Comparison of ENCODE assay signal across 30 cellular contexts in the genomic region with DNA sequence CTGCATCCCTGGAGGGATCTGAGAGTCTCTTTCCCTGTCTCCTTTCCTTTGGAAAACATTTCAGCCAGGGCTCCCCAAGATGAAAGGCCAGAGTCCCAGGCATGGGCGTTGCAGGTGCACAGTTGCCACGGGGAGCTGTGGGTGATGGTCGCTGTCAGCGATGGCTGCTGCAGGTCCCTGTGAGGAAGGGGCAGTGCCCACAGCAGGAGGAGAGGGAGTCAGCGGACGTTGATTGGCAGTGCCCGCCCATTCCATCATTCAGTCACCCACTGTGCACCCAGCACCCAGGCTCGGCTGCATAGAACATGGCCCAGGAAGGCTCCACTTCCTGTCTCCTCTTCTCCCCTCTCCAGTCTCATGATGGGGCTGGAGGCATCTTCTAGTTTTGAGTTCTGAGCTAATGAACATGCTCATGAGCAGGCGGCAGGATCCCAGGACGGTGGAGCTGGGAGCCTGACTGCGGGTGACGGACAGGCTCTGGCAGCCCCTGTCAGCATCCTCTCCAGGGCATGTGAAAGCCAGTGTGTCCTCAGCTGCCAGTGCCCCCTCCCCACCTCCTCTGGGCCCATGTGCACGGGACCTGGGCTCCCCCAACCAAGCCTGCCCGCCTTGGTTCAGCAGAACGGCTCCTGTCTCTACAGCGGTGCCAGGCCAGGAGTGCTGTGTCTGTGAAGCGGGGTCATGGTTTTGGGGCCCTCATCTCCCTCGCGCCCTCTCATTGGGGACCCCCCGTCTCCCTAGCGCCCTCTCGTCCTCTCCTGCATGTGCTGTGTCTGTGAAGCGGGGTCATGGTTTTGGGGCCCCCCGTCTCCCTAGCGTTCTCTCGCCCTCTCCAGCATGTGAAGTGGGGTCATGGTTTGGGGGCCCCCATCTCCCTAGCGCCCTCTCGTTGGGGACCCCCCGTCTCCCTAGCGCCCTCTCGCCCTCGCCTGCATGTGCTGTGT. TPM values are rescaled to one million over a fixed set of nuclear protein-coding genes. Genes with fewer than 3 reads are reported as not detected.
DNase-seq lines count a peak whose midpoint lies in the region; ATAC-seq, FAIRE-seq and TF ChIP-seq lines count a peak whose summit lies in the region.
"Had no signal": no experiment of that assay in that cellular context is flagged by ENCODE, and none has a peak within 500 bp of the region (broad histone marks: within the 10 kb centered on the region; RNA-seq: fewer than 3 reads in every experiment).

No MANE protein-coding gene starts in this region.

- H2AFZ ChIP-seq in IMR-90 (replicated peaks; ENCODE audit: low read length, poor library complexity) (peak overlapping the region; percentile 28), H1 (ENCODE audit: low read length) (no peak overlapping the region), neuronal stem cell (ENCODE audit: low read length) (no peak overlapping the region)

- H3K4ac ChIP-seq in IMR-90 (ENCODE audit: low read depth, low read length) (peak overlapping the region; percentile 4), H1 (replicated peaks; ENCODE audit: insufficient read length, low read depth, low read length) (no peak overlapping the region), neuronal stem cell (ENCODE audit: low read length) (peak overlapping the region; percentile 84)

- BruUV-seq in Caco-2 (replicated peaks; lab: Mats Ljungman, UMichigan) (no TSS peak), IMR-90 (replicated peaks; lab: Mats Ljungman, UMichigan) (no TSS peak)

- peaks cover 26% of the 10 kb centered on the region for H3K9me1 ChIP-seq in IMR-90 (ENCODE audit: insufficient read depth, low read length)

- TF ChIP-seq POLR2A in IMR-90 (IDR thresholded peaks at IDR 0.05; ENCODE audit: low read depth, low read length), result no peak
- TF ChIP-seq POLR2A in H1 (IDR thresholded peaks at IDR 0.05; ENCODE audit: control extremely low read depth in 1 of 2, low read depth in 2 of 2, low read length in 2 of 2), result no peak

- H3K4me1 ChIP-seq in Caco-2, result peaks cover 67% of the 10 kb centered on the region
- peaks cover 43% of the 10 kb centered on the region for H3K4me1 ChIP-seq in IMR-90 (ENCODE audit: control insufficient read depth, insufficient read depth, low read length)
- peaks cover 0 to 51% (median 41%) of the 10 kb centered on the region in 4 experiments; a peak in 6 of 7 replicates for H3K4me1 ChIP-seq in H1 (replicated peaks in 1 of 4; ENCODE audit: control insufficient read depth in 3 of 4, insufficient read depth in 4 of 4, low read length in 3 of 4)
- peaks cover 19 to 37% of the 10 kb centered on the region in 2 donors for H3K4me1 ChIP-seq in neuronal stem cell (ENCODE audit: control insufficient read depth in 2 of 2, insufficient read depth in 1 of 2, low read depth in 1 of 2, low read length in 2 of 2)
- H3K4me1 ChIP-seq: left lung had no signal

- no peak overlapping the region for H3K27ac ChIP-seq in IMR-90 (ENCODE audit: insufficient read depth, low read length)
- 0 out of 2 replicates have a peak overlapping the region, but pooled peaks have one; percentile 29 for H3K27ac ChIP-seq in H1 (ENCODE audit: low read depth, low read length)
- H3K27ac ChIP-seq in neuronal stem cell (replicated peaks; ENCODE audit: low read length), result no peak overlapping the region
- H3K27ac ChIP-seq: left lung, Peyer's patch, upper lobe of left lung had no signal

- no peak for DNase-seq in Caco-2
- no peak for DNase-seq in IMR-90
- DNase-seq in H1 (ENCODE audit: low read depth in 1 of 2, low spot score in 2 of 2), result no peak
- DNase-seq in neuronal stem cell (ENCODE audit: low spot score), result no peak
- no peak for DNase-seq in mesenteric fat pad (ENCODE audit: low spot score)
- DNase-seq in epidermal melanocyte (ENCODE audit: insufficient read length, low spot score), result no peak
- no peak for DNase-seq in activated CD4-positive, alpha-beta T cell treated with anti-CD3 and anti-CD28 coated beads, Interleukin-2, amount 50 U/mL, for 1 hour
- DNase-seq: activated CD8-positive, alpha-beta T cell treated with anti-CD3 and anti-CD28 coated beads, Interleukin-2, amount 10 ng/mL, durations not matched to agents 7 days and 5 days; amniotic stem cell; CD4-positive, CD25-positive, alpha-beta regulatory T cell; glutamatergic neuron; GOT3; naive B cell; NCI-H1436; NCI-H2081; NCI-H345; Peyer's patch; SHP77 treated with DMSO at 0.1 percent for 48 hours had no signal

- POLR2A ChIA-PET in Caco-2 (lab: Charles Lee) (interaction anchor here (0.8 to 1.5 kb wide), 3 partner anchors 9 to 73 kb away, joined by 4 to 8 read pairs (median 4); no protein-coding TSS in a partner anchor), IMR-90 (lab: Charles Lee; ENCODE audit: unreplicated experiment) (no interaction called here), H1 (lab: Charles Lee; ENCODE audit: partially characterized antibody) (interaction anchor here (1.3 to 2.5 kb wide), 4 partner anchors 13 to 23 kb away, joined by 5 to 13 read pairs (median 8); no protein-coding TSS in a partner anchor)

- in situ Hi-C loops in IMR-90 (cut with MboI; ENCODE audit: low sequenced_read_pairs), result no loop called here

- no peak overlapping the region for H3K56ac ChIP-seq in IMR-90 (ENCODE audit: extremely low read depth, insufficient read depth, low read length)
- no peak overlapping the region for H3K56ac ChIP-seq in H1 (replicated peaks; ENCODE audit: insufficient read length, low read depth, low read length)

- no peaks in the 10 kb centered on the region for H3K23me2 ChIP-seq in H1 (ENCODE audit: low read depth, low read length)

- H3K9ac ChIP-seq in IMR-90 (ENCODE audit: low read depth, low read length) (no peak overlapping the region), H1 (replicated peaks in 1 of 4; ENCODE audit: extremely low read depth in 1 of 4, low read depth in 3 of 4, low read length in 3 of 4) (no peak overlapping the region; a peak in 1 of 7 replicates), neuronal stem cell (ENCODE audit: low read depth, low read length, poor library complexity) (no peak overlapping the region)

- H2BK15ac ChIP-seq in IMR-90 (ENCODE audit: low read depth, low read length) (no peak overlapping the region; the same call in 2 of the 3 replicates), H1 (ENCODE audit: low read length) (no peak overlapping the region), neuronal stem cell (ENCODE audit: low read length) (peak overlapping the region; percentile 35)

- H2BK12ac ChIP-seq in H1 (ENCODE audit: low read depth, low read length), result 0 out of 2 replicates have a peak overlapping the region, but pooled peaks have one; percentile 50
- H2BK12ac ChIP-seq in neuronal stem cell (ENCODE audit: low read length), result peak overlapping the region; percentile 84

- H3K36me3 ChIP-seq in Caco-2 (ENCODE audit: control insufficient read depth, insufficient read depth, low read length) (0 out of 2 replicates have a peak, but pooled peaks cover 1% of the 10 kb centered on the region), IMR-90 (ENCODE audit: control insufficient read depth, insufficient read depth, low read length) (peaks cover 3% of the 10 kb centered on the region; the same call in 1 of the 2 replicates), H1 (ENCODE audit: control insufficient read depth in 2 of 4, insufficient read depth in 4 of 4, low read length in 3 of 4) (0 out of 8 replicates have a peak, but pooled peaks cover 0 to 3% (median 0%) of the 10 kb centered on the region in 4 experiments), neuronal stem cell (replicated peaks in 1 of 2; ENCODE audit: control insufficient read depth in 2 of 2, insufficient read depth in 2 of 2, low read length in 2 of 2) (no peaks in the 10 kb centered on the region)
- H3K36me3 ChIP-seq: breast epithelium, left lung, Peyer's patch, upper lobe of left lung had no signal

- peaks cover 20% of the 10 kb centered on the region for H3K4me1 Mint-ChIP-seq in Caco-2 (ENCODE audit: low read depth, unreplicated experiment)
- H3K4me1 Mint-ChIP-seq: CD4-positive, CD25-positive, alpha-beta regulatory T cell; memory B cell; stimulated activated memory B cell treated with anti-CD40 and anti-IgM and Interleukin-4, amounts not matched to agents 10 μg/mL and 1 μg/mL and 100 μg/mL, for 72 hours had no signal

- no peak overlapping the region; the same call in 1 of the 2 replicates for H3K18ac ChIP-seq in IMR-90 (ENCODE audit: low read depth, low read length)
- H3K18ac ChIP-seq in H1 (ENCODE audit: extremely low read depth, low read length), result peak overlapping the region; percentile 19; the same call in 1 of the 2 replicates
- H3K18ac ChIP-seq in neuronal stem cell (ENCODE audit: low read length), result peak overlapping the region; percentile 93

- H2BK120ac ChIP-seq in IMR-90 (ENCODE audit: low read depth, low read length), result peak overlapping the region; percentile 61; the same call in 1 of the 2 replicates
- no peak overlapping the region for H2BK120ac ChIP-seq in H1 (replicated peaks; ENCODE audit: low read depth, low read length)
- peak overlapping the region; percentile 81 for H2BK120ac ChIP-seq in neuronal stem cell (ENCODE audit: low read depth, low read length)

- no peak for TF ChIP-seq EP300 in H1 (IDR thresholded peaks at IDR 0.05; ENCODE audit: borderline replicate concordance in 1 of 2, low read depth in 2 of 2, low read length in 2 of 2)

- H3K79me2 ChIP-seq in H1 (ENCODE audit: control insufficient read depth in 1 of 2, insufficient read depth in 2 of 2, low read length in 2 of 2), result peaks cover 6 to 93% of the 10 kb centered on the region in 2 experiments; a peak in 3 of 4 replicates

- intact Hi-C loops in Caco-2 (cut with micrococcal nuclease; ENCODE audit: unreplicated experiment), result loop anchor here (10.0 kb wide), 1 partner anchor 45 kb away; no protein-coding TSS in a partner anchor
- intact Hi-C loops in IMR-90 (cut with micrococcal nuclease), result no loop called here

- H3K79me1 ChIP-seq in IMR-90 (ENCODE audit: low read depth in 1 of 2, low read length in 2 of 2), result peaks cover 25 to 88% of the 10 kb centered on the region in 2 experiments; a peak in 3 of 4 replicates
- peaks cover 27% of the 10 kb centered on the region for H3K79me1 ChIP-seq in H1 (ENCODE audit: low read depth, low read length)
- peaks cover 25% of the 10 kb centered on the region for H3K79me1 ChIP-seq in neuronal stem cell (ENCODE audit: low read depth, low read length)

- H3K9me3 ChIP-seq in Caco-2 (no peaks in the 10 kb centered on the region), IMR-90 (ENCODE audit: control insufficient read depth, insufficient read depth, low read length) (no peaks in the 10 kb centered on the region), H1 (ENCODE audit: insufficient read depth in 2 of 2, low read depth in 1 of 2, low read length in 1 of 2) (no peaks in the 10 kb centered on the region), neuronal stem cell (replicated peaks in 1 of 2; ENCODE audit: control insufficient read depth in 2 of 2, insufficient read depth in 1 of 2, low read depth in 1 of 2, low read length in 2 of 2) (peaks cover 0 to 2% of the 10 kb centered on the region in 2 donors)
- H3K9me3 ChIP-seq: breast epithelium, left lung, Peyer's patch, upper lobe of left lung had no signal

- H3K23ac ChIP-seq in IMR-90 (ENCODE audit: low read depth, low read length) (no peak overlapping the region), H1 (ENCODE audit: insufficient read length) (no peak overlapping the region), neuronal stem cell (ENCODE audit: low read depth, low read length, poor library complexity) (peak overlapping the region; percentile 65)

- H2BK20ac ChIP-seq in IMR-90 (ENCODE audit: low read depth, low read length), result no peak overlapping the region
- H2BK20ac ChIP-seq in H1 (ENCODE audit: low read length), result no peak overlapping the region

- H2AK5ac ChIP-seq in IMR-90 (ENCODE audit: low read depth, low read length), result peak overlapping the region; percentile 59
- no peak overlapping the region for H2AK5ac ChIP-seq in H1 (ENCODE audit: low read depth, low read length)
- H2AK5ac ChIP-seq in neuronal stem cell (ENCODE audit: low read depth, low read length), result peak overlapping the region; percentile 100

- dilution Hi-C loops in IMR-90 (cut with HindIII; ENCODE audit: low sequenced_read_pairs, unreplicated experiment), result no loop called here

- ATAC-seq in IMR-90 (ENCODE audit: low read depth) (no peak), HG02571 (IDR thresholded peaks at IDR 0.05; ENCODE audit: unreplicated experiment) (no peak)
- ATAC-seq: activated CD8-positive, alpha-beta T cell treated with anti-CD3 and anti-CD28 coated beads, Interleukin-2, amount 10 ng/mL, durations not matched to agents 7 days and 5 days; left lung; stimulated activated memory B cell treated with anti-CD40 and anti-IgM and Interleukin-4, amounts not matched to agents 10 μg/mL and 1 μg/mL and 100 μg/mL, for 72 hours had no signal

- peaks cover 67% of the 10 kb centered on the region for H3K36me3 Mint-ChIP-seq in Caco-2 (ENCODE audit: insufficient read depth, unreplicated experiment)
- H3K36me3 Mint-ChIP-seq: activated naive CD4-positive, alpha-beta T cell treated with anti-CD3 and anti-CD28 coated beads, Interleukin-2, amount 50 U/mL, for 24 hours; CD4-positive, CD25-positive, alpha-beta regulatory T cell; memory B cell; naive B cell; stimulated activated memory B cell treated with anti-CD40 and anti-IgM and Interleukin-4, amounts not matched to agents 10 μg/mL and 1 μg/mL and 100 μg/mL, for 72 hours had no signal

- H3K14ac ChIP-seq in IMR-90 (replicated peaks; ENCODE audit: low read depth, low read length) (no peak overlapping the region), H1 (ENCODE audit: insufficient read length) (no peak overlapping the region), neuronal stem cell (ENCODE audit: low read length) (peak overlapping the region; percentile 56)

- H4K8ac ChIP-seq in IMR-90 (ENCODE audit: low read depth in 2 of 2, low read length in 2 of 2) (no peak overlapping the region), H1 (ENCODE audit: extremely low read depth, insufficient read depth, low read length) (no peak overlapping the region), neuronal stem cell (ENCODE audit: low read depth, low read length) (no peak overlapping the region)

- TF ChIP-seq CTCF in Caco-2 (IDR thresholded peaks at IDR 0.05; ENCODE audit: insufficient read depth in 1 of 2, low read depth in 1 of 2, low read length in 1 of 2, severe bottlenecking in 1 of 2, unreplicated experiment in 1 of 2) (no peak), IMR-90 (conservative IDR thresholded peaks at IDR 0.05; ENCODE audit: low read depth, low read length) (no peak), H1 (IDR thresholded peaks at IDR 0.05; ENCODE audit: control extremely low read depth in 1 of 3, insufficient read depth in 1 of 3, low read depth in 1 of 3, low read length in 3 of 3) (no peak)

- CTCF ChIA-PET in Caco-2 (lab: Charles Lee), result no interaction called here
- CTCF ChIA-PET in IMR-90 (lab: Yijun Ruan, JAX), result interaction anchor here (0.6 kb wide), 1 partner anchor 609 kb away, joined by 10 read pairs; no protein-coding TSS in a partner anchor
- CTCF ChIA-PET in H1 (lab: Charles Lee; ENCODE audit: partially characterized antibody), result interaction anchor here (0.9 to 1.8 kb wide), 7 partner anchors 21 to 140 kb away, joined by 3 to 7 read pairs (median 3); no protein-coding TSS in a partner anchor

- peak overlapping the region; percentile 58 for H2AK9ac ChIP-seq in IMR-90 (replicated peaks; ENCODE audit: low read depth, low read length, poor library complexity)

- H3K27me3 ChIP-seq in Caco-2 (replicated peaks; ENCODE audit: control insufficient read depth, insufficient read depth, low read length) (no peaks in the 10 kb centered on the region), IMR-90 (ENCODE audit: control insufficient read depth, insufficient read depth, low read length) (no peaks in the 10 kb centered on the region), H1 (replicated peaks in 1 of 4; ENCODE audit: control insufficient read depth in 3 of 4, extremely low read depth in 1 of 4, insufficient read depth in 3 of 4, low read length in 3 of 4) (no peaks in the 10 kb centered on the region), neuronal stem cell (ENCODE audit: control insufficient read depth in 3 of 3, insufficient read depth in 3 of 3, low read depth in 1 of 3, low read length in 3 of 3) (peaks cover 0 to 3% (median 0%) of the 10 kb centered on the region in 3 experiments)
- H3K27me3 ChIP-seq: breast epithelium, Peyer's patch, upper lobe of left lung had no signal

- whole genome bisulfite sequencing in IMR-90 (ENCODE audit: extremely low coverage in 2 of 2, insufficient read length in 1 of 2), 2 experiments, result 97% methylated on average over 7 of the region's 32 CpGs; no CpG with 5 or more reads in 1 of the 2 experiments
- WGBS in H1 (ENCODE audit: extremely low coverage in 1 of 2, insufficient coverage in 1 of 2, insufficient read length in 1 of 2, insufficient replicate concordance in 2 of 2, low coverage in 1 of 2, low lambda C conversion rate in 2 of 2, missing lambda C conversion rate in 1 of 2), 2 experiments, result 92% methylated on average over 32 of the region's 32 CpGs; no CpG with 5 or more reads in 1 of the 2 experiments
- WGBS in neuronal stem cell (ENCODE audit: extremely low coverage in 2 of 2, insufficient read length in 2 of 2, insufficient replicate concordance in 1 of 2), 2 donors, result no CpG with 5 or more reads among the region's 32 CpGs

- H3K4me3 ChIP-seq in Caco-2 (ENCODE audit: low read depth, low read length) (no peak overlapping the region), IMR-90 (ENCODE audit: insufficient read depth, low read depth, low read length) (no peak overlapping the region), H1 (ENCODE audit: extremely low read depth in 1 of 4, insufficient read depth in 2 of 4, low read depth in 3 of 4, low read length in 4 of 4) (no peak overlapping the region), neuronal stem cell (ENCODE audit: low read length in 2 of 2) (no peak overlapping the region)
- H3K4me3 ChIP-seq: breast epithelium, left lung, Peyer's patch, upper lobe of left lung had no signal

- H3K4me2 ChIP-seq in IMR-90 (ENCODE audit: low read depth, low read length) (no peak overlapping the region), H1 (ENCODE audit: insufficient read depth in 1 of 2, low read depth in 2 of 2, low read length in 2 of 2) (no peak overlapping the region), neuronal stem cell (ENCODE audit: insufficient read depth, low read length, poor library complexity, severe bottlenecking) (peak overlapping the region; percentile 11)

- no peaks in the 10 kb centered on the region for H3K27me3 Mint-ChIP-seq in Caco-2 (ENCODE audit: insufficient read depth, unreplicated experiment)
- H3K27me3 Mint-ChIP-seq: activated naive CD4-positive, alpha-beta T cell treated with anti-CD3 and anti-CD28 coated beads, Interleukin-2, amount 50 U/mL, for 24 hours; CD4-positive, CD25-positive, alpha-beta regulatory T cell had no signal

- FAIRE-seq in H1 (lab: Jason Lieb, UNC), result no peak
- FAIRE-seq: A204.1, D721Med, islet of Langerhans had no signal

- H4K20me1 ChIP-seq in IMR-90 (ENCODE audit: insufficient read depth, low read length), result peaks cover 47% of the 10 kb centered on the region
- peaks cover 18 to 59% of the 10 kb centered on the region in 2 experiments for H4K20me1 ChIP-seq in H1 (replicated peaks in 1 of 2; ENCODE audit: control insufficient read depth in 1 of 2, insufficient read depth in 2 of 2, low read length in 2 of 2)

- H4K91ac ChIP-seq in IMR-90 (ENCODE audit: insufficient read depth, low read depth, low read length) (no peak overlapping the region), H1 (replicated peaks; ENCODE audit: insufficient read length, low read length) (no peak overlapping the region), neuronal stem cell (ENCODE audit: low read depth, low read length, poor library complexity) (no peak overlapping the region)

- TF ChIP-seq RAD21 in IMR-90 (IDR thresholded peaks at IDR 0.05; ENCODE audit: low read length) (no peak), H1 (IDR thresholded peaks at IDR 0.05 in 1 of 2, conservative IDR thresholded peaks at IDR 0.05 in 1 of 2; ENCODE audit: low read depth in 2 of 2, low read length in 2 of 2) (no peak)

- peak overlapping the region; percentile 96 for H3K27ac Mint-ChIP-seq in Caco-2 (ENCODE audit: unreplicated experiment)
- H3K27ac Mint-ChIP-seq: activated CD8-positive, alpha-beta T cell treated with anti-CD3 and anti-CD28 coated beads, Interleukin-2, amount 10 ng/mL, durations not matched to agents 7 days and 5 days; activated naive CD4-positive, alpha-beta T cell treated with anti-CD3 and anti-CD28 coated beads, Interleukin-2, amount 50 U/mL, for 24 hours; activated T-helper 2 cell treated with anti-CD3 and anti-CD28 coated beads, Interferon-gamma antibody, Interleukin-2, Interleukin-4, amounts not matched to agents 10 μg/mL and 5 μg/mL and 100 μg/mL, durations not matched to agents 14 hours and 24 hours and 36 hours; CD4-positive, CD25-positive, alpha-beta regulatory T cell; memory B cell; stimulated activated memory B cell treated with anti-CD40 and anti-IgM and Interleukin-4, amounts not matched to agents 10 μg/mL and 1 μg/mL and 100 μg/mL, for 72 hours; T-helper 2 cell treated with Interferon-gamma antibody and Interleukin-4, amounts not matched to agents 5 μg/mL and 100 μg/mL, for 36 hours had no signal

- H2BK5ac ChIP-seq in IMR-90 (ENCODE audit: low read depth, low read length, poor library complexity, severe bottlenecking), result no peak overlapping the region
- peak overlapping the region; percentile 52 for H2BK5ac ChIP-seq in H1 (ENCODE audit: low read depth, low read length)
- peak overlapping the region; percentile 87 for H2BK5ac ChIP-seq in neuronal stem cell (ENCODE audit: low read length)

- H3K9me3 Mint-ChIP-seq in Caco-2 (ENCODE audit: unreplicated experiment), result no peaks in the 10 kb centered on the region
- H3K9me3 Mint-ChIP-seq: activated naive CD4-positive, alpha-beta T cell treated with anti-CD3 and anti-CD28 coated beads, Interleukin-2, amount 50 U/mL, for 24 hours; activated T-helper 2 cell treated with anti-CD3 and anti-CD28 coated beads, Interferon-gamma antibody, Interleukin-2, Interleukin-4, amounts not matched to agents 10 μg/mL and 5 μg/mL and 100 μg/mL, durations not matched to agents 14 hours and 24 hours and 36 hours; CD4-positive, CD25-positive, alpha-beta regulatory T cell; memory B cell; naive B cell; stimulated activated memory B cell treated with anti-CD40 and anti-IgM and Interleukin-4, amounts not matched to agents 10 μg/mL and 1 μg/mL and 100 μg/mL, for 72 hours; T-helper 2 cell treated with Interferon-gamma antibody and Interleukin-4, amounts not matched to agents 5 μg/mL and 100 μg/mL, for 36 hours had no signal

- H4K5ac ChIP-seq in IMR-90 (ENCODE audit: low read depth, low read length) (no peak overlapping the region), H1 (ENCODE audit: insufficient read length, low read depth, low read length) (no peak overlapping the region)

- peak overlapping the region; percentile 64 for H3K4me3 Mint-ChIP-seq in Caco-2 (ENCODE audit: unreplicated experiment)
- H3K4me3 Mint-ChIP-seq: activated CD8-positive, alpha-beta T cell treated with anti-CD3 and anti-CD28 coated beads, Interleukin-2, amount 10 ng/mL, durations not matched to agents 7 days and 5 days; activated naive CD4-positive, alpha-beta T cell treated with anti-CD3 and anti-CD28 coated beads, Interleukin-2, amount 50 U/mL, for 24 hours; CD4-positive, CD25-positive, alpha-beta regulatory T cell; memory B cell; naive B cell; stimulated activated memory B cell treated with anti-CD40 and anti-IgM and Interleukin-4, amounts not matched to agents 10 μg/mL and 1 μg/mL and 100 μg/mL, for 72 hours; T-helper 2 cell treated with Interferon-gamma antibody and Interleukin-4, amounts not matched to agents 5 μg/mL and 100 μg/mL, for 36 hours had no signal

RNA-seq across cellular contexts. Expression of a gene that starts 24.5 kb away (rescaled TPM):
- 160 and 170 TPM in 2 replicates for total RNA-seq in Caco-2 (2022)
- 4.3 and 6.7 TPM in 2 replicates for total RNA-seq in IMR-90 (2012; rRNA removed)
- 46.7 and 52.6 TPM in 2 replicates for polyA plus RNA-seq in IMR-90 (2012; rRNA removed)
- polyA plus RNA-seq in IMR-90 (2012; cell fraction: cytosol; rRNA removed), result 66.0 and 124 TPM in 2 replicates
- 136 and 394 TPM in 2 replicates for polyA plus RNA-seq in IMR-90 (2012; cell fraction: nucleus; rRNA removed; ENCODE audit: low replicate concordance)
- 201 and 205 TPM in 2 replicates for total RNA-seq in H1 (2021; fragmentation: NEBNext Ultra II Directional; extraction: Animal tissue kit (Norgen Biotek cat#: 25700))
- 145 and 239 TPM in 2 replicates for polyA plus RNA-seq in H1 (2011; rRNA removed)
- polyA plus RNA-seq in H1 (2011; cell fraction: cytosol; rRNA removed), result 167 TPM
- 627 TPM for polyA plus RNA-seq in H1 (2011; cell fraction: nucleus; rRNA removed)
- 80.5 to 132 TPM (median 130 TPM) in 4 replicates for polyA plus RNA-seq in H1 (2012, experiment 1 of 2)
- polyA plus RNA-seq in H1 (2012, experiment 2 of 2), result 88.9 TPM
- polyA plus RNA-seq in H1 (2013, experiment 1 of 2), result 269 TPM
- 226 TPM for polyA plus RNA-seq in H1 (2013, experiment 2 of 2)
- polyA minus RNA-seq in H1 (2011; rRNA and poly(A)+ RNA removed), result 30.9 and 31.7 TPM in 2 replicates
- polyA minus RNA-seq in H1 (2011; cell fraction: cytosol; rRNA and poly(A)+ RNA removed), result 90.3 TPM
- 88.2 TPM for polyA minus RNA-seq in H1 (2011; cell fraction: nucleus; rRNA and poly(A)+ RNA removed)
- 42.5 TPM for polyA plus RNA-seq in neuronal stem cell (2013, experiment 1 of 2)
- 42.1 TPM for polyA plus RNA-seq in neuronal stem cell (2013, experiment 2 of 2)
- total RNA-seq in mesenteric fat pad, result 79.8 TPM

Comparison
In these comparisons a context has a peak if more than half of its experiments do, and no peak if none do; other contexts are left out.
1. RNA of a gene that starts 24.5 kb away (total RNA-seq): 201 to 205 TPM in H1, 160 to 170 TPM in Caco-2 and 79.8 TPM in mesenteric fat pad (single experiment); 4.3 to 6.7 TPM in IMR-90; every median in the first group is over 10 times any median in the second.